ENCODE assay signal across 17 cellular contexts in genomic region chr16:27811881-27812280, GRCh38.
DNase-seq lines count a peak whose midpoint lies in the region; ATAC-seq and TF ChIP-seq lines count a peak whose summit lies in the region.
"Had no signal": no experiment of that assay in that cellular context is flagged by ENCODE, and none has a peak within 500 bp of the region (broad histone marks: within the 10 kb centered on the region; RNA-seq: fewer than 3 reads in every experiment).

No MANE protein-coding gene starts in this region.

- H3K9me3 Mint-ChIP-seq in chondrocyte (ENCODE audit: low read depth) = peaks cover 7% of the 10 kb centered on the region
- H3K9me3 Mint-ChIP-seq in stimulated activated effector memory CD8-positive, alpha-beta T cell treated with anti-CD3 and anti-CD28 coated beads, Interleukin-12 subunit alpha, Interleukin-12 subunit beta, amount 100 ng/mL, for 72 hours = no peaks in the 10 kb centered on the region
- H3K9me3 Mint-ChIP-seq: CD8-positive, alpha-beta T cell had no signal

- ATAC-seq in stimulated activated effector memory CD8-positive, alpha-beta T cell treated with anti-CD3 and anti-CD28 coated beads, Interleukin-12 subunit alpha, Interleukin-12 subunit beta, amount 100 ng/mL, for 72 hours = no peak
- ATAC-seq in GM18498 (IDR thresholded peaks at IDR 0.05; ENCODE audit: unreplicated experiment) (no peak), psoas muscle (no peak)
- ATAC-seq: CD8-positive, alpha-beta T cell; GM23338 had no signal

- H3K36me3 Mint-ChIP-seq in chondrocyte (ENCODE audit: low read depth) = no peaks in the 10 kb centered on the region
- H3K36me3 Mint-ChIP-seq in stimulated activated effector memory CD8-positive, alpha-beta T cell treated with anti-CD3 and anti-CD28 coated beads, Interleukin-12 subunit alpha, Interleukin-12 subunit beta, amount 100 ng/mL, for 72 hours = peaks cover 3% of the 10 kb centered on the region
- H3K36me3 Mint-ChIP-seq: CD8-positive, alpha-beta T cell had no signal

- no peak overlapping the region for H3K27ac Mint-ChIP-seq in chondrocyte (ENCODE audit: unreplicated experiment)
- H3K27ac Mint-ChIP-seq in stimulated activated effector memory CD8-positive, alpha-beta T cell treated with anti-CD3 and anti-CD28 coated beads, Interleukin-12 subunit alpha, Interleukin-12 subunit beta, amount 100 ng/mL, for 72 hours = peak overlapping the region; percentile 23
- H3K27ac Mint-ChIP-seq: B cell; CD8-positive, alpha-beta T cell; GM23338; IgD-negative memory B cell had no signal

- 77 to 88% (median 78%) methylated on average over 3 of the region's 3 CpGs for WGBS in psoas muscle, 3 donors

- no peaks in the 10 kb centered on the region for H3K4me1 ChIP-seq in psoas muscle
- H3K4me1 ChIP-seq: HAP-1 had no signal

- intact Hi-C loops in psoas muscle (cut with DNase I) = no loop called here

- no peak overlapping the region for H3K4me3 ChIP-seq in psoas muscle
- H3K4me3 ChIP-seq: GM23338, HAP-1 had no signal

- TF ChIP-seq CTCF in chondrocyte (IDR thresholded peaks at IDR 0.05) = no peak
- TF ChIP-seq CTCF in psoas muscle (IDR thresholded peaks at IDR 0.05) = no peak

- H3K27me3 ChIP-seq in psoas muscle (ENCODE audit: insufficient read depth in 3 of 3, low read length in 2 of 3) = no peaks in the 10 kb centered on the region

- no peak overlapping the region for H3K4me3 Mint-ChIP-seq in chondrocyte (ENCODE audit: unreplicated experiment)
- no peak overlapping the region for H3K4me3 Mint-ChIP-seq in stimulated activated effector memory CD8-positive, alpha-beta T cell treated with anti-CD3 and anti-CD28 coated beads, Interleukin-12 subunit alpha, Interleukin-12 subunit beta, amount 100 ng/mL, for 72 hours
- H3K4me3 Mint-ChIP-seq: B cell; CD8-positive, alpha-beta T cell; GM23338 had no signal

- H3K27me3 Mint-ChIP-seq in chondrocyte (ENCODE audit: low read depth) = peaks cover 34% of the 10 kb centered on the region

- no peak overlapping the region for H3K27ac ChIP-seq in psoas muscle
- H3K27ac ChIP-seq: C4-2B had no signal

- no peaks in the 10 kb centered on the region for H3K4me1 Mint-ChIP-seq in chondrocyte (ENCODE audit: low read depth)
- no peaks in the 10 kb centered on the region for H3K4me1 Mint-ChIP-seq in stimulated activated effector memory CD8-positive, alpha-beta T cell treated with anti-CD3 and anti-CD28 coated beads, Interleukin-12 subunit alpha, Interleukin-12 subunit beta, amount 100 ng/mL, for 72 hours
- H3K4me1 Mint-ChIP-seq: B cell, GM23338 had no signal

- H3K36me3 ChIP-seq in psoas muscle (ENCODE audit: insufficient read depth in 1 of 2, low read depth in 1 of 2) = no peaks in the 10 kb centered on the region
- H3K36me3 ChIP-seq: HAP-1 had no signal

- DNase-seq in D341Med (ENCODE audit: low spot score) (peak; percentile 8), chondrocyte (ENCODE audit: low spot score) (peak; percentile 30), mesenteric fat pad (ENCODE audit: low spot score) (peak; percentile 22), Kasumi-1 (lab: John Stamatoyannopoulos, UW) (no peak), psoas muscle (no peak), mucosa of gallbladder (ENCODE audit: low spot score) (no peak)
- no peak for DNase-seq in stimulated activated effector memory CD8-positive, alpha-beta T cell treated with anti-CD3 and anti-CD28 coated beads, Interleukin-12 subunit alpha, Interleukin-12 subunit beta, amount 100 ng/mL, for 72 hours (ENCODE audit: low spot score in 2 of 2)
- DNase-seq: CD8-positive, alpha-beta T cell; COR-L47; DMS53; GF-D8 had no signal

- no peaks in the 10 kb centered on the region for H3K9me3 ChIP-seq in psoas muscle
- H3K9me3 ChIP-seq: HAP-1 had no signal

Comparison
In these comparisons a context has a peak if more than half of its experiments do, and no peak if none do; other contexts are left out.
1. DNase-seq: peak in D341Med (single experiment), chondrocyte (single experiment) and mesenteric fat pad (single experiment); none in stimulated activated effector memory CD8-positive, alpha-beta T cell treated with anti-CD3 and anti-CD28 coated beads, Interleukin-12 subunit alpha, Interleukin-12 subunit beta, amount 100 ng/mL, for 72 hours (0 of 2), Kasumi-1 (0 of 2), psoas muscle (0 of 2) and mucosa of gallbladder (single experiment).